Comparison of ENCODE assay signal across 9 cellular contexts in genomic region chr1:235864965-235865525, GRCh38. TPM values are rescaled to one million over a fixed set of nuclear protein-coding genes. Genes with fewer than 3 reads are reported as not detected.
DNase-seq lines count a peak whose midpoint lies in the region; ATAC-seq and TF ChIP-seq lines count a peak whose summit lies in the region.
"Had no signal": no experiment of that assay in that cellular context is flagged by ENCODE, and none has a peak within 500 bp of the region (broad histone marks: within the 10 kb centered on the region; RNA-seq: fewer than 3 reads in every experiment).

No MANE protein-coding gene starts in this region.

- H3K9me3 Mint-ChIP-seq in T-helper 1 cell treated with Interleukin-12 subunit alpha and Interleukin-12 subunit beta and Interleukin-4 antibody, amounts not matched to agents 30 μg/mL and 1 μg/mL, for 36 hours, result no peaks in the 10 kb centered on the region
- no peaks in the 10 kb centered on the region for H3K9me3 Mint-ChIP-seq in activated CD8-positive, alpha-beta T cell treated with anti-CD3 and anti-CD28 coated beads for 36 hours

- intact Hi-C loops in activated CD8-positive, alpha-beta T cell treated with anti-CD3 and anti-CD28 coated beads for 36 hours (cut with micrococcal nuclease), result loop anchor here (5.0 kb wide), 1 partner anchor 107 kb away; no protein-coding TSS in a partner anchor
- intact Hi-C loops in testis (cut with DNase I; ENCODE audit: low total_unique reads), result no loop called here

- ATAC-seq in activated CD8-positive, alpha-beta T cell treated with anti-CD3 and anti-CD28 coated beads for 36 hours, result no peak
- no peak for ATAC-seq in HG03571 (IDR thresholded peaks at IDR 0.05; ENCODE audit: unreplicated experiment)

- WGBS in testis, 2 donors, result 22 to 32% methylated on average over 2 of the region's 3 CpGs

- no peaks in the 10 kb centered on the region for H3K27me3 Mint-ChIP-seq in T-helper 1 cell treated with Interleukin-12 subunit alpha and Interleukin-12 subunit beta and Interleukin-4 antibody, amounts not matched to agents 30 μg/mL and 1 μg/mL, for 36 hours (ENCODE audit: low read depth)
- no peaks in the 10 kb centered on the region for H3K27me3 Mint-ChIP-seq in activated CD8-positive, alpha-beta T cell treated with anti-CD3 and anti-CD28 coated beads for 36 hours

- no peak for TF ChIP-seq POLR2A in testis (IDR thresholded peaks at IDR 0.05)

- peak overlapping the region in 1 of 2 donors; percentile 97 for H3K4me3 ChIP-seq in testis

- H3K27me3 ChIP-seq in testis, result no peaks in the 10 kb centered on the region

- no peak for TF ChIP-seq CTCF in activated CD8-positive, alpha-beta T cell treated with anti-CD3 and anti-CD28 coated beads for 36 hours (IDR thresholded peaks at IDR 0.05)
- TF ChIP-seq CTCF in testis (IDR thresholded peaks at IDR 0.05), result no peak

- no peak for DNase-seq in T-helper 1 cell
- peak; percentile 32 for DNase-seq in activated CD8-positive, alpha-beta T cell treated with anti-CD3 and anti-CD28 coated beads for 36 hours
- peak; percentile 11 for DNase-seq in left kidney (ENCODE audit: low read depth, low spot score)
- DNase-seq in testis, result no peak
- DNase-seq in COR-L47 (lab: John Stamatoyannopoulos, UW), result no peak
- no peak for DNase-seq in amygdala (lab: John Stamatoyannopoulos, UW)
- DNase-seq: NCI-H526 treated with DMSO at 0.1 percent for 48 hours had no signal

- peaks cover 5% of the 10 kb centered on the region for H3K36me3 Mint-ChIP-seq in T-helper 1 cell treated with Interleukin-12 subunit alpha and Interleukin-12 subunit beta and Interleukin-4 antibody, amounts not matched to agents 30 μg/mL and 1 μg/mL, for 36 hours (ENCODE audit: low read depth)
- H3K36me3 Mint-ChIP-seq in activated CD8-positive, alpha-beta T cell treated with anti-CD3 and anti-CD28 coated beads for 36 hours (ENCODE audit: low read depth), result peaks cover 49% of the 10 kb centered on the region

- peak overlapping the region; percentile 65 for H3K4me3 Mint-ChIP-seq in T-helper 1 cell treated with Interleukin-12 subunit alpha and Interleukin-12 subunit beta and Interleukin-4 antibody, amounts not matched to agents 30 μg/mL and 1 μg/mL, for 36 hours
- H3K4me3 Mint-ChIP-seq in activated CD8-positive, alpha-beta T cell treated with anti-CD3 and anti-CD28 coated beads for 36 hours, result peak overlapping the region; percentile 98

- H3K27ac ChIP-seq in testis, result peak overlapping the region; percentile 95 to 96

- POLR2A ChIA-PET in activated CD8-positive, alpha-beta T cell treated with anti-CD3 and anti-CD28 coated beads for 36 hours (lab: Charles Lee), result interaction anchor here (0.8 to 4.5 kb wide), 9 partner anchors 8 to 107 kb away, joined by 3 to 33 read pairs (median 7); no protein-coding TSS in a partner anchor

- H3K27ac Mint-ChIP-seq in T-helper 1 cell treated with Interleukin-12 subunit alpha and Interleukin-12 subunit beta and Interleukin-4 antibody, amounts not matched to agents 30 μg/mL and 1 μg/mL, for 36 hours, result peak overlapping the region; percentile 67
- peak overlapping the region; percentile 89 for H3K27ac Mint-ChIP-seq in activated CD8-positive, alpha-beta T cell treated with anti-CD3 and anti-CD28 coated beads for 36 hours

- CTCF ChIA-PET in activated CD8-positive, alpha-beta T cell treated with anti-CD3 and anti-CD28 coated beads for 36 hours (lab: Charles Lee), result interaction anchor here (0.7 to 5.6 kb wide), 13 partner anchors 8 to 133 kb away, joined by 3 to 91 read pairs (median 5); no protein-coding TSS in a partner anchor

- H3K9me3 ChIP-seq in testis, result no peaks in the 10 kb centered on the region

- peaks cover 12% of the 10 kb centered on the region for H3K4me1 ChIP-seq in testis

- H3K36me3 ChIP-seq in testis (ENCODE audit: low read depth, missing control alignments), result no peaks in the 10 kb centered on the region

- H3K4me1 Mint-ChIP-seq in T-helper 1 cell treated with Interleukin-12 subunit alpha and Interleukin-12 subunit beta and Interleukin-4 antibody, amounts not matched to agents 30 μg/mL and 1 μg/mL, for 36 hours (ENCODE audit: low read depth), result peaks cover 44% of the 10 kb centered on the region
- peaks cover 40% of the 10 kb centered on the region for H3K4me1 Mint-ChIP-seq in activated CD8-positive, alpha-beta T cell treated with anti-CD3 and anti-CD28 coated beads for 36 hours (ENCODE audit: low read depth)

RNA-seq across cellular contexts. Expression of gene LYST, which starts 1.7 kb away (rescaled TPM):
- 10 to 100 TPM; 77.4 to 87.3 TPM for total RNA-seq in activated CD8-positive, alpha-beta T cell treated with anti-CD3 and anti-CD28 coated beads for 36 hours
- total RNA-seq in testis, result 10 to 100 TPM; 60.9 to 69.1 TPM
- 22.9 TPM for polyA plus RNA-seq in testis (ENCODE audit: insufficient read depth, low read depth, low replicate concordance)

Comparison
In these comparisons a context has a peak if more than half of its experiments do, and no peak if none do; other contexts are left out.
1. DNase-seq: peak in activated CD8-positive, alpha-beta T cell treated with anti-CD3 and anti-CD28 coated beads for 36 hours (single experiment) and left kidney (single experiment); none in T-helper 1 cell (0 of 5), testis (single experiment), COR-L47 (single experiment) and amygdala (0 of 56).